1 cellular context compared by ENCODE assay signal in genomic region chr1:18049228-18049627, GRCh38.
A peak's percentile ranks its signal among the peaks of the same experiment; 100 is the strongest.
TF ChIP-seq lines count a peak whose summit lies in the region.

No MANE protein-coding gene starts in this region.

TF ChIP-seq in HepG2, 621 proteins besides CTCF, POLR2A, EP300 and RAD21 (continued from another document):
- TF ChIP-seq, protein P1, sequence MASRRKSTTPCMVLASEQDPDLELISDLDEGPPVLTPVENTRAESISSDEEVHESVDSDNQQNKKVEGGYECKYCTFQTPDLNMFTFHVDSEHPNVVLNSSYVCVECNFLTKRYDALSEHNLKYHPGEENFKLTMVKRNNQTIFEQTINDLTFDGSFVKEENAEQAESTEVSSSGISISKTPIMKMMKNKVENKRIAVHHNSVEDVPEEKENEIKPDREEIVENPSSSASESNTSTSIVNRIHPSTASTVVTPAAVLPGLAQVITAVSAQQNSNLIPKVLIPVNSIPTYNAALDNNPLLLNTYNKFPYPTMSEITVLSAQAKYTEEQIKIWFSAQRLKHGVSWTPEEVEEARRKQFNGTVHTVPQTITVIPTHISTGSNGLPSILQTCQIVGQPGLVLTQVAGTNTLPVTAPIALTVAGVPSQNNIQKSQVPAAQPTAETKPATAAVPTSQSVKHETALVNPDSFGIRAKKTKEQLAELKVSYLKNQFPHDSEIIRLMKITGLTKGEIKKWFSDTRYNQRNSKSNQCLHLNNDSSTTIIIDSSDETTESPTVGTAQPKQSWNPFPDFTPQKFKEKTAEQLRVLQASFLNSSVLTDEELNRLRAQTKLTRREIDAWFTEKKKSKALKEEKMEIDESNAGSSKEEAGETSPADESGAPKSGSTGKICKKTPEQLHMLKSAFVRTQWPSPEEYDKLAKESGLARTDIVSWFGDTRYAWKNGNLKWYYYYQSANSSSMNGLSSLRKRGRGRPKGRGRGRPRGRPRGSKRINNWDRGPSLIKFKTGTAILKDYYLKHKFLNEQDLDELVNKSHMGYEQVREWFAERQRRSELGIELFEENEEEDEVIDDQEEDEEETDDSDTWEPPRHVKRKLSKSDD (CRISPR knock-in tag; IDR thresholded peaks at IDR 0.05; ENCODE audit: low read depth) = no peak
- TF ChIP-seq FOXK2 (IDR thresholded peaks at IDR 0.05) (0 out of 2 replicates have a peak, but pooled peaks have one; percentile 5), NBN (conservative IDR thresholded peaks at IDR 0.05) (0 out of 2 replicates have a peak, but pooled peaks have one; percentile 88), ZNF710 (CRISPR knock-in tag; IDR thresholded peaks at IDR 0.05; ENCODE audit: borderline replicate concordance) (no peak)
